ENCODE assay signal across 7 cellular contexts in genomic region chr15:97672586-97672985, GRCh38.
"Had no signal": no experiment of that assay in that cellular context is flagged by ENCODE, and none has a peak within 500 bp of the region (broad histone marks: within the 10 kb centered on the region; RNA-seq: fewer than 3 reads in every experiment).

No MANE protein-coding gene starts in this region.

- H3K27ac Mint-ChIP-seq: HFFc6 had no signal

- H3K4me3 ChIP-seq: GM23248, HAP-1 had no signal

- H3K27ac ChIP-seq: GM23248 had no signal

- ATAC-seq: HCT116 had no signal

- H3K9me3 ChIP-seq: HAP-1 had no signal

- H3K36me3 ChIP-seq: HAP-1 had no signal

- H2AFZ ChIP-seq: GM23248 had no signal

- H3K4me1 ChIP-seq: HAP-1 had no signal

- H3K4me3 Mint-ChIP-seq: HFFc6 had no signal

- DNase-seq: GM23248, GOT3, H7, HFFc6, IMR-90 had no signal

- H3K9ac ChIP-seq: GM23248 had no signal
